ENCODE assay signal across 8 cellular contexts in the genomic region with DNA sequence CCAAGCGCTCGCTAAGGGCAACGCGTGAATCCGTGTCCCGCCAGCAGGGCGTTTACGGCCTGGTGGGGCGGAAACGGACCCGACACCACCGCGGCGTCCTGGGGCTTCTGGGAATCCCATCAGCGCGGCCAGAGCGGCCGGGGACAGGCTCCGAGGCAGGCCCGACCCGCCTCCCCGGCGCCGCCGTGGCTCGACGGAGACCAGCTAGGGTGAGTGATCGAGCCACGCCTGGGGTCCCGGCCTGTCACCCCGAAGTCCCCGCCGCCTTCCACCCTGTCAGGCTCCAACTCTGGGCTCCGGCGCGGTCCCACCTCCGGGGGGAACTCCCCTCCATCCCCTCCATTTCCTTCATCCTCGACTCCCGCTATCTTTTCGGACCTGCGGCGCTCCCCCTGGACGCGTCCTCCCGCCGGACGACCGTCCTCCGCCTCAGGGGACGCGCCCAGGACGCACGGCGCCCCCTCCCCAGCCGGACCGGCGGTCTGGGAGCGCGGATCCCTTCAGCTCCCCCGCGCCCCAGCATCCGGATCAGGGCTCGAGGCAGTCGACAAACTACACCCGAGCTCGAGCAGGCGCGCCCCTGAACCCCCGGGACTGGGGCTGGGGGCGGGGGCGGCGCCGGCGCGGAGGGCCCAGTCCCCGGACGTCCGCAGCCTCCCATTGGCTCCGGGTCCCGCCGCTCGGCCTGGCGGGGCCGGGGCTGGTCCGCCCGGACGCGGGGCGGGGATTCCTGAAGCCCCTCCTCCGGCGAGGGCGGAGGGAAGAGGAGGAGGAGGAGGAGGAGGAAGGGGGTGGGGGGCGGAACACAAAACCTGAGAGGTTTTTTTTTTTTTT. TPM values are rescaled to one million over a fixed set of nuclear protein-coding genes. Genes with fewer than 3 reads are reported as not detected.
DNase-seq lines count a peak whose midpoint lies in the region; ATAC-seq and TF ChIP-seq lines count a peak whose summit lies in the region.

No MANE protein-coding gene starts in this region.

- H3K4me2 ChIP-seq in skeletal muscle satellite cell (ENCODE audit: low read length) = peak overlapping the region; percentile 88

- H3K4me1 ChIP-seq in iPS-18a (ENCODE audit: control insufficient read depth, low read depth, low read length) (peaks cover 22% of the 10 kb centered on the region), skeletal muscle satellite cell (ENCODE audit: control insufficient read depth, insufficient read depth, low read length) (peaks cover 28% of the 10 kb centered on the region)

- H3K36me3 ChIP-seq in iPS-18a (ENCODE audit: control insufficient read depth, low read depth, low read length) (no peaks in the 10 kb centered on the region), skeletal muscle satellite cell (ENCODE audit: insufficient read depth, low read length) (peaks cover 11% of the 10 kb centered on the region)

- no peaks in the 10 kb centered on the region for H3K9me3 ChIP-seq in iPS-18a (ENCODE audit: control insufficient read depth, low read depth, low read length)
- no peaks in the 10 kb centered on the region for H3K9me3 ChIP-seq in skeletal muscle satellite cell (replicated peaks; ENCODE audit: low read length)

- H3K27me3 Mint-ChIP-seq in brain = peaks cover 6% of the 10 kb centered on the region

- DNase-seq in SKM-1 (lab: John Stamatoyannopoulos, UW; ENCODE audit: unreplicated experiment) (peak; percentile 50), SKM-1 treated with dmso at 0.1 percent for 144 hours (lab: John Stamatoyannopoulos, UW; ENCODE audit: unreplicated experiment) (no peak), NCI-H2081 treated with DMSO at 0.1 percent for 48 hours (lab: John Stamatoyannopoulos, UW) (peak; percentile 7), UCSD-AML1 (lab: John Stamatoyannopoulos, UW; ENCODE audit: unreplicated experiment) (peak; percentile 97)

- peak; percentile 80 for ATAC-seq in HG02981 (IDR thresholded peaks at IDR 0.05; ENCODE audit: unreplicated experiment)

- H3K27ac Mint-ChIP-seq in brain = peak overlapping the region; percentile 82 to 93 (median 86)

- H3K4me3 Mint-ChIP-seq in brain = peak overlapping the region; percentile 86 to 97 (median 92)

- H3K27me3 ChIP-seq in iPS-18a (ENCODE audit: control insufficient read depth, insufficient read depth, low read length) = no peaks in the 10 kb centered on the region
- H3K27me3 ChIP-seq in skeletal muscle satellite cell (ENCODE audit: control insufficient read depth, insufficient read depth, low read length) = no peaks in the 10 kb centered on the region

- peaks cover 4% of the 10 kb centered on the region for H3K36me3 Mint-ChIP-seq in brain

- H3K4me1 Mint-ChIP-seq in brain = peaks cover 29% of the 10 kb centered on the region

- H3K9ac ChIP-seq in iPS-18a (ENCODE audit: low read length) (peak overlapping the region; percentile 80), skeletal muscle satellite cell (ENCODE audit: low read depth, low read length) (peak overlapping the region; percentile 100)

- H3K27ac ChIP-seq in iPS-18a (ENCODE audit: low read length) = no peak overlapping the region

- H3K9me3 Mint-ChIP-seq in brain = peaks cover 0 to 4% (median 0%) of the 10 kb centered on the region in 5 experiments

- TF ChIP-seq CTCF in brain (conservative IDR thresholded peaks at IDR 0.05) = peak; percentile 26 to 48

- H3K4me3 ChIP-seq in iPS-18a (ENCODE audit: low read length) = peak overlapping the region; percentile 76
- peak overlapping the region; percentile 99 for H3K4me3 ChIP-seq in skeletal muscle satellite cell (ENCODE audit: low read length)

RNA-seq across cellular contexts. Expression of a gene that starts 0.6 kb away (rescaled TPM):
- 15.7 TPM for polyA plus RNA-seq in brain (ENCODE audit: insufficient read depth, low read depth, low replicate concordance)
- 9.2 and 12.2 TPM in 2 replicates for total RNA-seq in skeletal muscle satellite cell (2012; rRNA removed)

RNA-seq across cellular contexts. Expression of a gene that starts 35.3 kb away (rescaled TPM):
- polyA plus RNA-seq in brain (ENCODE audit: insufficient read depth, low read depth, low replicate concordance) = 0.08 TPM
- under 0.01 TPM in 2 replicates for total RNA-seq in skeletal muscle satellite cell (2012; rRNA removed)
